In genomic region chr1:11721301-11721700, GRCh38 we compare ENCODE assay signal across 21 cellular contexts. TPM values are rescaled to one million over a fixed set of nuclear protein-coding genes. Genes with fewer than 3 reads are reported as not detected.
A peak's percentile ranks its signal among the peaks of the same experiment; 100 is the strongest.
DNase-seq lines count a peak whose midpoint lies in the region; ATAC-seq and TF ChIP-seq lines count a peak whose summit lies in the region.
"Had no signal": no experiment of that assay in that cellular context is flagged by ENCODE, and none has a peak within 500 bp of the region (broad histone marks: within the 10 kb centered on the region; RNA-seq: fewer than 3 reads in every experiment).

No MANE protein-coding gene starts in this region.

- no peaks in the 10 kb centered on the region for H4K20me1 ChIP-seq in BLaER1 treated with 17β-estradiol and CSF1 and Interleukin-3, amounts not matched to agents 10 nM and 100 nM
- H4K20me1 ChIP-seq in osteoblast (ENCODE audit: insufficient read depth, low read length) (no peaks in the 10 kb centered on the region), hepatocyte (ENCODE audit: insufficient read depth, poor library complexity, severe bottlenecking) (no peaks in the 10 kb centered on the region)

- WGBS in hepatocyte (ENCODE audit: low lambda C conversion rate, missing lambda C conversion rate) = 75% methylated on average over 4 of the region's 4 CpGs

- peaks cover 0 to 78% (median 66%) of the 10 kb centered on the region in 11 experiments; a peak in 16 of 22 replicates for H3K36me3 ChIP-seq in BLaER1 treated with 17β-estradiol and CSF1 and Interleukin-3, amounts not matched to agents 10 nM and 100 nM
- H3K36me3 ChIP-seq in osteoblast (ENCODE audit: insufficient read depth, low read length) (no peaks in the 10 kb centered on the region), hepatocyte (replicated peaks; ENCODE audit: insufficient read depth, low read depth) (no peaks in the 10 kb centered on the region)
- H3K36me3 ChIP-seq: HAP-1 had no signal

- peaks cover 34 to 65% (median 52%) of the 10 kb centered on the region in 10 experiments for H3K4me1 ChIP-seq in BLaER1 treated with 17β-estradiol and CSF1 and Interleukin-3, amounts not matched to agents 10 nM and 100 nM
- H3K4me1 ChIP-seq in osteoblast (ENCODE audit: insufficient read depth, low read length) (peaks cover 4% of the 10 kb centered on the region), hepatocyte (ENCODE audit: insufficient read depth) (no peaks in the 10 kb centered on the region)

- no peak overlapping the region for H3K4me3 ChIP-seq in BLaER1 treated with 17β-estradiol and CSF1 and Interleukin-3, amounts not matched to agents 10 nM and 100 nM
- H3K4me3 ChIP-seq in osteoblast (ENCODE audit: insufficient read depth, low read length) (no peak overlapping the region), hepatocyte (no peak overlapping the region)
- H3K4me3 ChIP-seq: GM12878, HAP-1 had no signal

- no peaks in the 10 kb centered on the region for H3K9me3 ChIP-seq in BLaER1 treated with 17β-estradiol and CSF1 and Interleukin-3, amounts not matched to agents 10 nM and 100 nM (replicated peaks in 1 of 11)
- H3K9me3 ChIP-seq in osteoblast (ENCODE audit: low read depth, low read length) (no peaks in the 10 kb centered on the region), hepatocyte (ENCODE audit: low read depth) (no peaks in the 10 kb centered on the region)
- H3K9me3 ChIP-seq: HAP-1 had no signal

- H3K79me2 ChIP-seq in osteoblast (ENCODE audit: insufficient read depth, low read length) (no peaks in the 10 kb centered on the region), hepatocyte (no peaks in the 10 kb centered on the region)

- DNase-seq in LoVo (ENCODE audit: low spot score) = peak; percentile 20
- DNase-seq in osteoblast (ENCODE audit: insufficient read length, low spot score, missing footprints) = peak; percentile 8
- DNase-seq in hepatocyte (ENCODE audit: low spot score) = no peak
- DNase-seq: 8988T; CD4-positive, CD25-positive, alpha-beta regulatory T cell; CD8-positive, alpha-beta memory T cell; COR-L47; DMS 273 treated with DMSO at 0.1 percent for 48 hours; DMS53; DND-41; EL; KBM-7 had no signal

- no peak for ATAC-seq in HG02973 (IDR thresholded peaks at IDR 0.05; ENCODE audit: unreplicated experiment)
- no peak for ATAC-seq in GM21367 (IDR thresholded peaks at IDR 0.05; ENCODE audit: unreplicated experiment)
- no peak for ATAC-seq in GM21526 (IDR thresholded peaks at IDR 0.05; ENCODE audit: low FRiP score, unreplicated experiment)
- ATAC-seq: GM12878 had no signal

- H2AFZ ChIP-seq in osteoblast (ENCODE audit: low read length) = no peak overlapping the region
- H2AFZ ChIP-seq in hepatocyte = no peak overlapping the region

- H3K27ac ChIP-seq in BLaER1 treated with 17β-estradiol and CSF1 and Interleukin-3, amounts not matched to agents 10 nM and 100 nM = peak overlapping the region in 6 of 11 experiments; percentile 84 to 92 (median 88); a peak in 10 of 22 replicates
- H3K27ac ChIP-seq in osteoblast (ENCODE audit: low read depth, low read length) (no peak overlapping the region), hepatocyte (no peak overlapping the region)

- peak overlapping the region in 6 of 11 experiments; percentile 77 to 87 (median 84); a peak in 6 of 22 replicates for H3K4me2 ChIP-seq in BLaER1 treated with 17β-estradiol and CSF1 and Interleukin-3, amounts not matched to agents 10 nM and 100 nM
- H3K4me2 ChIP-seq in osteoblast (ENCODE audit: insufficient read depth, low read length) (no peak overlapping the region), hepatocyte (no peak overlapping the region)

- no peaks in the 10 kb centered on the region for H3K9me2 ChIP-seq in hepatocyte (replicated peaks; ENCODE audit: insufficient read depth)

- H3K9ac ChIP-seq in BLaER1 treated with 17β-estradiol and CSF1 and Interleukin-3, amounts not matched to agents 10 nM and 100 nM = peak overlapping the region in 9 of 11 experiments; percentile 46 to 84 (median 81); a peak in 9 of 22 replicates

- H3K27me3 ChIP-seq in BLaER1 treated with 17β-estradiol and CSF1 and Interleukin-3, amounts not matched to agents 10 nM and 100 nM = no peaks in the 10 kb centered on the region
- H3K27me3 ChIP-seq in osteoblast (ENCODE audit: insufficient read depth, low read length) (peaks cover 14% of the 10 kb centered on the region), hepatocyte (peaks cover 6% of the 10 kb centered on the region)

- TF ChIP-seq CTCF in osteoblast (IDR thresholded peaks at IDR 0.05; ENCODE audit: extremely low read depth, low read depth, low read length) (no peak), hepatocyte (IDR thresholded peaks at IDR 0.05; ENCODE audit: poor library complexity) (no peak)

RNA-seq across cellular contexts. Expression of gene AGTRAP, which starts 14.6 kb away (rescaled TPM):
- total RNA-seq in osteoblast (47.7 and 56.5 TPM in 2 replicates), hepatocyte (30.5 and 34.2 TPM in 2 replicates)
- polyA plus RNA-seq in hepatocyte = 71.9 and 77.5 TPM in 2 replicates

RNA-seq across cellular contexts. Expression of gene DRAXIN, which starts 29.8 kb away (rescaled TPM):
- under 0.01 TPM in 2 replicates for total RNA-seq in osteoblast
- total RNA-seq in hepatocyte = 0.16 and 0.60 TPM in 2 replicates
- 0.28 TPM in 1 of 2 replicates, not detected in the other for polyA plus RNA-seq in hepatocyte
- total RNA-seq: CD4-positive, CD25-positive, alpha-beta regulatory T cell had no signal

RNA-seq across cellular contexts. Expression of gene MAD2L2, which starts 40.4 kb away (rescaled TPM):
- total RNA-seq in osteoblast (20.6 and 22.7 TPM in 2 replicates), hepatocyte (40.6 and 46.8 TPM in 2 replicates)
- polyA plus RNA-seq in hepatocyte = 63.2 and 72.7 TPM in 2 replicates

RNA-seq across cellular contexts. Expression of gene C1orf167, which starts 40.7 kb away (rescaled TPM):
- total RNA-seq in osteoblast = under 0.01 TPM in 1 of 2 replicates, not detected in the other
- not detected in 2 replicates for total RNA-seq in hepatocyte
- 0.37 TPM in 1 of 2 replicates, not detected in the other for polyA plus RNA-seq in hepatocyte
- total RNA-seq: A673; CD4-positive, CD25-positive, alpha-beta regulatory T cell; CD8-positive, alpha-beta memory T cell; G401 had no signal
- polyA plus RNA-seq: GM12878, IgD-negative memory B cell had no signal

RNA-seq across cellular contexts. Expression of gene FBXO6, which starts 57.3 kb away (rescaled TPM):
- total RNA-seq in osteoblast (8.7 and 8.8 TPM in 2 replicates), hepatocyte (19.4 and 21.5 TPM in 2 replicates)
- 28.9 and 30.0 TPM in 2 replicates for polyA plus RNA-seq in hepatocyte
- total RNA-seq: G401 had no signal

Comparison
In these comparisons a context has a peak if more than half of its experiments do, and no peak if none do; other contexts are left out.
1. H3K27ac ChIP-seq: peak in BLaER1 treated with 17β-estradiol and CSF1 and Interleukin-3, amounts not matched to agents 10 nM and 100 nM (6 of 11); none in osteoblast (single experiment) and hepatocyte (single experiment).
2. H3K4me2 ChIP-seq: peak in BLaER1 treated with 17β-estradiol and CSF1 and Interleukin-3, amounts not matched to agents 10 nM and 100 nM (6 of 11); none in osteoblast (single experiment) and hepatocyte (single experiment).